Comparison of ENCODE assay signal across 12 cellular contexts in genomic region chr1:205648212-205648910, GRCh38. TPM values are rescaled to one million over a fixed set of nuclear protein-coding genes. Genes with fewer than 3 reads are reported as not detected.
DNase-seq lines count a peak whose midpoint lies in the region; ATAC-seq and TF ChIP-seq lines count a peak whose summit lies in the region.
"Had no signal": no experiment of that assay in that cellular context is flagged by ENCODE, and none has a peak within 500 bp of the region (broad histone marks: within the 10 kb centered on the region; RNA-seq: fewer than 3 reads in every experiment).

No MANE protein-coding gene starts in this region.

- no peak overlapping the region for H3K27ac ChIP-seq in PC-3 (ENCODE audit: low read length)

- peak; percentile 45; the same call in 1 of the 2 replicates for ATAC-seq in PC-3
- peak; percentile 17 for ATAC-seq in left colon
- ATAC-seq in HG02973 (IDR thresholded peaks at IDR 0.05; ENCODE audit: unreplicated experiment): no peak
- no peak for ATAC-seq in HG03196 (IDR thresholded peaks at IDR 0.05; ENCODE audit: unreplicated experiment)
- ATAC-seq: stimulated activated naive CD8-positive, alpha-beta T cell treated with anti-CD3 and anti-CD28 coated beads, Interleukin-15, Interleukin-2, amounts not matched to agents 100 U/mL and 50 U/mL, for 24 hours had no signal

- no TSS peak for BruUV-seq in PC-3 (replicated peaks; lab: Mats Ljungman, UMichigan)

- H4K20me1 ChIP-seq in PC-3 (ENCODE audit: low read length): no peaks in the 10 kb centered on the region

- no peaks in the 10 kb centered on the region for H3F3A ChIP-seq in PC-3 (ENCODE audit: low read length, unreplicated experiment)

- no peaks in the 10 kb centered on the region for H3K9me3 ChIP-seq in PC-3 (ENCODE audit: low read length)

- H3K4me3 Mint-ChIP-seq in activated CD4-positive, alpha-beta memory T cell treated with anti-CD3 and anti-CD28 coated beads for 36 hours: no peak overlapping the region
- H3K4me3 Mint-ChIP-seq: activated naive CD8-positive, alpha-beta T cell treated with anti-CD3 and anti-CD28 coated beads, Interleukin-2, amount 10 ng/mL, durations not matched to agents 7 days and 5 days had no signal

- H3K27me3 ChIP-seq in PC-3 (ENCODE audit: low read length): no peaks in the 10 kb centered on the region

- no peaks in the 10 kb centered on the region for H3K4me1 Mint-ChIP-seq in activated CD4-positive, alpha-beta memory T cell treated with anti-CD3 and anti-CD28 coated beads for 36 hours (ENCODE audit: low read depth)
- H3K4me1 Mint-ChIP-seq: activated naive CD8-positive, alpha-beta T cell treated with anti-CD3 and anti-CD28 coated beads, Interleukin-2, amount 10 ng/mL, durations not matched to agents 7 days and 5 days had no signal

- H3K36me3 Mint-ChIP-seq in activated CD4-positive, alpha-beta memory T cell treated with anti-CD3 and anti-CD28 coated beads for 36 hours: no peaks in the 10 kb centered on the region
- H3K36me3 Mint-ChIP-seq: activated naive CD8-positive, alpha-beta T cell treated with anti-CD3 and anti-CD28 coated beads, Interleukin-2, amount 10 ng/mL, durations not matched to agents 7 days and 5 days had no signal

- CTCF ChIA-PET in PC-3 (lab: Charles Lee): no interaction called here
- CTCF ChIA-PET in activated CD4-positive, alpha-beta memory T cell treated with anti-CD3 and anti-CD28 coated beads for 36 hours (lab: Charles Lee): interaction anchor here (0.6 to 3.4 kb wide), 4 partner anchors 10 to 229 kb away, joined by 3 to 12 read pairs (median 6); no protein-coding TSS in a partner anchor

- H3K4me2 ChIP-seq in PC-3 (ENCODE audit: low read length): no peak overlapping the region

- H3K36me3 ChIP-seq in PC-3 (ENCODE audit: low read depth, low read length): no peaks in the 10 kb centered on the region; the same call in 1 of the 2 replicates

- no peaks in the 10 kb centered on the region for H3K9me3 Mint-ChIP-seq in activated CD4-positive, alpha-beta memory T cell treated with anti-CD3 and anti-CD28 coated beads for 36 hours
- H3K9me3 Mint-ChIP-seq: activated naive CD8-positive, alpha-beta T cell treated with anti-CD3 and anti-CD28 coated beads, Interleukin-2, amount 10 ng/mL, durations not matched to agents 7 days and 5 days had no signal

- H2AFZ ChIP-seq in PC-3 (ENCODE audit: low read length): no peak overlapping the region

- POLR2A ChIA-PET in PC-3 (lab: Charles Lee; ENCODE audit: unreplicated experiment): no interaction called here
- POLR2A ChIA-PET in activated CD4-positive, alpha-beta memory T cell treated with anti-CD3 and anti-CD28 coated beads for 36 hours (lab: Charles Lee): no interaction called here

- TF ChIP-seq CTCF in PC-3 (conservative IDR thresholded peaks at IDR 0.05; ENCODE audit: low read depth, low read length): no peak

- H3K79me2 ChIP-seq in PC-3 (ENCODE audit: low read length): no peaks in the 10 kb centered on the region

- H3K4me1 ChIP-seq in PC-3 (ENCODE audit: insufficient read depth, low read length): 0 out of 2 replicates have a peak, but pooled peaks cover under 1% of the 10 kb centered on the region

- H3K9me2 ChIP-seq in PC-3 (replicated peaks; ENCODE audit: low read length): no peaks in the 10 kb centered on the region

- intact Hi-C loops in PC-3 (cut with micrococcal nuclease): no loop called here
- intact Hi-C loops in left colon (cut with DNase I, micrococcal nuclease): no loop called here
- intact Hi-C loops in activated CD4-positive, alpha-beta memory T cell treated with anti-CD3 and anti-CD28 coated beads for 36 hours (cut with micrococcal nuclease): no loop called here

- no peak overlapping the region for H3K9ac ChIP-seq in PC-3 (ENCODE audit: low read length)

- no peak overlapping the region for H3K4me3 ChIP-seq in PC-3 (ENCODE audit: low read length)

- no peak overlapping the region for H3K27ac Mint-ChIP-seq in activated CD4-positive, alpha-beta memory T cell treated with anti-CD3 and anti-CD28 coated beads for 36 hours
- H3K27ac Mint-ChIP-seq: activated naive CD8-positive, alpha-beta T cell treated with anti-CD3 and anti-CD28 coated beads, Interleukin-2, amount 10 ng/mL, durations not matched to agents 7 days and 5 days had no signal

- H3K27me3 Mint-ChIP-seq in activated CD4-positive, alpha-beta memory T cell treated with anti-CD3 and anti-CD28 coated beads for 36 hours: peaks cover under 1% of the 10 kb centered on the region
- H3K27me3 Mint-ChIP-seq: activated naive CD8-positive, alpha-beta T cell treated with anti-CD3 and anti-CD28 coated beads, Interleukin-2, amount 10 ng/mL, durations not matched to agents 7 days and 5 days had no signal

- DNase-seq in DMS153 treated with DMSO at 0.1 percent for 48 hours (lab: John Stamatoyannopoulos, UW; ENCODE audit: unreplicated experiment): peak; percentile 82
- DNase-seq in NCI-H1694 treated with DMSO at 0.1 percent for 48 hours (lab: John Stamatoyannopoulos, UW): peak; percentile 35
- no peak for DNase-seq in PC-3
- DNase-seq in left colon: no peak
- no peak for DNase-seq in activated CD4-positive, alpha-beta memory T cell treated with anti-CD3 and anti-CD28 coated beads for 36 hours
- DNase-seq in stimulated activated CD4-positive, alpha-beta T cell treated with anti-CD3 and anti-CD28 coated beads, Interleukin-4, amount 100 ng/mL, for 4 hours: no peak
- DNase-seq: activated naive CD8-positive, alpha-beta T cell treated with anti-CD3 and anti-CD28 coated beads, Interleukin-2, amount 10 ng/mL, durations not matched to agents 7 days and 5 days; activated T-cell treated with anti-CD3 and anti-CD28 coated beads for 4 hours; NCI-H1930; stimulated activated naive CD8-positive, alpha-beta T cell treated with anti-CD3 and anti-CD28 coated beads, Interleukin-15, Interleukin-2, amounts not matched to agents 100 U/mL and 50 U/mL, for 24 hours had no signal

RNA-seq across cellular contexts. Expression of gene ELK4, which starts 16.6 kb away (rescaled TPM):
- total RNA-seq in PC-3 (2014; rRNA removed) (16.3 and 16.4 TPM in 2 replicates), left colon (10 to 100 TPM; 37.4 to 39.5 TPM)
- 10 to 100 TPM; 60.7 to 65.8 TPM for total RNA-seq in activated CD4-positive, alpha-beta memory T cell treated with anti-CD3 and anti-CD28 coated beads for 36 hours

RNA-seq across cellular contexts. Expression of gene SLC45A3, which starts 31.9 kb away (rescaled TPM):
- total RNA-seq in PC-3 (2014; rRNA removed): 33.2 and 37.6 TPM in 2 replicates
- total RNA-seq in left colon: 10 to 100 TPM; 19.5 to 30.8 TPM
- under 1 TPM; 0.55 to 0.56 TPM for total RNA-seq in activated CD4-positive, alpha-beta memory T cell treated with anti-CD3 and anti-CD28 coated beads for 36 hours

Comparison
In these comparisons a context has a peak if more than half of its experiments do, and no peak if none do; other contexts are left out.
1. DNase-seq: peak in DMS153 treated with DMSO at 0.1 percent for 48 hours (single experiment) and NCI-H1694 treated with DMSO at 0.1 percent for 48 hours (single experiment); none in PC-3 (single experiment), left colon (0 of 2), activated CD4-positive, alpha-beta memory T cell treated with anti-CD3 and anti-CD28 coated beads for 36 hours (single experiment) and stimulated activated CD4-positive, alpha-beta T cell treated with anti-CD3 and anti-CD28 coated beads, Interleukin-4, amount 100 ng/mL, for 4 hours (0 of 2).
2. ATAC-seq: peak in PC-3 (single experiment) and left colon (single experiment); none in HG02973 (single experiment) and HG03196 (single experiment).
3. RNA of gene SLC45A3, which starts 31.9 kb away (total RNA-seq): 33.2 to 37.6 TPM in PC-3 and 19.5 to 30.8 TPM in left colon; 0.55 to 0.56 TPM in activated CD4-positive, alpha-beta memory T cell treated with anti-CD3 and anti-CD28 coated beads for 36 hours; every median in the first group is over 10 times any median in the second.